ENCODE assay signal across 1 cellular context in the genomic region with DNA sequence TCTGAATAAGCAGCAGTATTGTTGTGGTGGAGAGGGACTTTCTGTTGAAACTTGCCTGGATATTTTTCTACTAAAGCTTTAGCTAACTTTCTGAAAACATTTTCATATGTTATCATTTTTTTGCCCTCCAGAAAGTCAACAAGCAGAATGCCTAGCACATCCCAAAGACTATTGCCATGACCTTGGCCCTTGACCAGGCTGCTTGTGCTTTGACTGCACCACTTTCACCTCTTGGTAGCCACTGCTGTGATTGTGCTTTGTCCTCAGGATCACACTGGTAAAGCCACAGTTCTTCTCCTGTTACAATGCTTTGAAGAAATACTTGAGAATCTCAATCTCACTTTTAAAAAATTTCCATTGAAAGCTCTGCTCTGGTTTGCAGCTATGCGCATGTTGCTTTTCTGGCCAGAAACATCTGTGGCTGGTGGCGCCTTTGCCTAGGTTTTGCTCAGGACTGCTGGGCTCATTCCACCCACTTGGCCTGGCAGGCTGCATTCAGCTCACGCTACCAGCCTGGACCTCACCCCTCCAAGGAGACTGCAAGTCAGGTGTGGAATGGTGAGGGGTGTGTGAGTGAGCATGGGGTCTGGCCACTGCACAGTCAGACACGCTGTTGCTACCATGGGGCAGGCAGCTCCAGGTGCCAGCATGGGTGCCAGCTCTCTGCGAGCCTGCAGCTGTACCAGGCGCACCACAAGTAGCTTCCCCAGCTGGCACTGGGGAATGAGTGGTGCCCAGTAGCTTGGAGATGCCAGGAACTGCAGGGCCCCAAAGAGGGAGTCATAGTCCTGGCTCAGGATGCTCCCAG.
TF ChIP-seq lines count a peak whose summit lies in the region.

No MANE protein-coding gene starts in this region.

TF ChIP-seq in HepG2, 621 proteins besides CTCF, POLR2A, EP300 and RAD21 (continued from another document and continues in another):
- TF ChIP-seq ZNF280D (CRISPR knock-in tag; IDR thresholded peaks at IDR 0.05), result no peak
- TF ChIP-seq ZNF609 (CRISPR knock-in tag; IDR thresholded peaks at IDR 0.05; ENCODE audit: borderline replicate concordance), result peak; percentile 34; the same call in 1 of the 2 replicates
- no peak for TF ChIP-seq E2F1 (CRISPR knock-in tag; IDR thresholded peaks at IDR 0.05)
- no peak for TF ChIP-seq ERF (CRISPR knock-in tag; IDR thresholded peaks at IDR 0.05)
- TF ChIP-seq SKI (IDR thresholded peaks at IDR 0.05; ENCODE audit: partially characterized antibody), result peak; percentile 75
- no peak for TF ChIP-seq ZNF121 (CRISPR knock-in tag; IDR thresholded peaks at IDR 0.05)
- TF ChIP-seq ZFP36L1 (CRISPR knock-in tag; IDR thresholded peaks at IDR 0.05), result no peak
- TF ChIP-seq SP5 (CRISPR knock-in tag; IDR thresholded peaks at IDR 0.05; ENCODE audit: borderline replicate concordance, low read depth), result no peak
- TF ChIP-seq TCF7L2 (IDR thresholded peaks at IDR 0.05; ENCODE audit: low read depth, low read length), result no peak
- no peak for TF ChIP-seq GABPB1 (CRISPR knock-in tag; IDR thresholded peaks at IDR 0.05)
- no peak for TF ChIP-seq KAT8 (CRISPR knock-in tag; IDR thresholded peaks at IDR 0.05)
- TF ChIP-seq HMGXB4 (CRISPR knock-in tag; IDR thresholded peaks at IDR 0.05; ENCODE audit: borderline replicate concordance in 1 of 2, low read depth in 1 of 2), result no peak
- TF ChIP-seq ZBTB49 (CRISPR knock-in tag; IDR thresholded peaks at IDR 0.05; ENCODE audit: borderline replicate concordance), result no peak
- no peak for TF ChIP-seq SOX6 (IDR thresholded peaks at IDR 0.05)
- TF ChIP-seq SOX6 (CRISPR knock-in tag; IDR thresholded peaks at IDR 0.05), result peak; percentile 79
- TF ChIP-seq ZSCAN25 (CRISPR knock-in tag; IDR thresholded peaks at IDR 0.05), result no peak
- TF ChIP-seq FOXO4 (CRISPR knock-in tag; conservative IDR thresholded peaks at IDR 0.05), result no peak
- TF ChIP-seq ARNT (IDR thresholded peaks at IDR 0.05), result no peak
- TF ChIP-seq MTF1 (CRISPR knock-in tag; IDR thresholded peaks at IDR 0.05), result no peak
- TF ChIP-seq ZNF124 (CRISPR knock-in tag; IDR thresholded peaks at IDR 0.05), result no peak
- TF ChIP-seq, protein P1, sequence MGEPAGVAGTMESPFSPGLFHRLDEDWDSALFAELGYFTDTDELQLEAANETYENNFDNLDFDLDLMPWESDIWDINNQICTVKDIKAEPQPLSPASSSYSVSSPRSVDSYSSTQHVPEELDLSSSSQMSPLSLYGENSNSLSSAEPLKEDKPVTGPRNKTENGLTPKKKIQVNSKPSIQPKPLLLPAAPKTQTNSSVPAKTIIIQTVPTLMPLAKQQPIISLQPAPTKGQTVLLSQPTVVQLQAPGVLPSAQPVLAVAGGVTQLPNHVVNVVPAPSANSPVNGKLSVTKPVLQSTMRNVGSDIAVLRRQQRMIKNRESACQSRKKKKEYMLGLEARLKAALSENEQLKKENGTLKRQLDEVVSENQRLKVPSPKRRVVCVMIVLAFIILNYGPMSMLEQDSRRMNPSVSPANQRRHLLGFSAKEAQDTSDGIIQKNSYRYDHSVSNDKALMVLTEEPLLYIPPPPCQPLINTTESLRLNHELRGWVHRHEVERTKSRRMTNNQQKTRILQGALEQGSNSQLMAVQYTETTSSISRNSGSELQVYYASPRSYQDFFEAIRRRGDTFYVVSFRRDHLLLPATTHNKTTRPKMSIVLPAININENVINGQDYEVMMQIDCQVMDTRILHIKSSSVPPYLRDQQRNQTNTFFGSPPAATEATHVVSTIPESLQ (CRISPR knock-in tag; conservative IDR thresholded peaks at IDR 0.05), result no peak
- TF ChIP-seq BRF2 (CRISPR knock-in tag; IDR thresholded peaks at IDR 0.05), result no peak
- no peak for TF ChIP-seq ZNF30 (CRISPR knock-in tag; IDR thresholded peaks at IDR 0.05)
- TF ChIP-seq SMYD3 (CRISPR knock-in tag; IDR thresholded peaks at IDR 0.05), result no peak
- 0 out of 2 replicates have a peak, but pooled peaks have one; percentile 30 for TF ChIP-seq FOSL2 (CRISPR knock-in tag; IDR thresholded peaks at IDR 0.05)
- 0 out of 2 replicates have a peak, but pooled peaks have one; percentile 48 for TF ChIP-seq ZNF572 (CRISPR knock-in tag; IDR thresholded peaks at IDR 0.05)
- TF ChIP-seq ZNF24 (IDR thresholded peaks at IDR 0.05), result no peak
- no peak for TF ChIP-seq SKIL (CRISPR knock-in tag; IDR thresholded peaks at IDR 0.05; ENCODE audit: borderline replicate concordance)
- no peak for TF ChIP-seq MXD3 (CRISPR knock-in tag; IDR thresholded peaks at IDR 0.05)
- TF ChIP-seq TARDBP (CRISPR knock-in tag; IDR thresholded peaks at IDR 0.05), result peak; percentile 53; the same call in 1 of the 2 replicates
- no peak for TF ChIP-seq ZNF430 (CRISPR knock-in tag; IDR thresholded peaks at IDR 0.05)
- no peak for TF ChIP-seq SRSF4 (IDR thresholded peaks at IDR 0.05; ENCODE audit: low read depth, low read length, poor library complexity, severe bottlenecking)
- no peak for TF ChIP-seq BHLHE40 (IDR thresholded peaks at IDR 0.05; ENCODE audit: low read length)
- TF ChIP-seq NFIB (CRISPR knock-in tag; IDR thresholded peaks at IDR 0.05; ENCODE audit: borderline replicate concordance), result no peak
- TF ChIP-seq FOSL1 (CRISPR knock-in tag; IDR thresholded peaks at IDR 0.05; ENCODE audit: borderline replicate concordance), result no peak
